8 cellular contexts compared by ENCODE assay signal in the genomic region with DNA sequence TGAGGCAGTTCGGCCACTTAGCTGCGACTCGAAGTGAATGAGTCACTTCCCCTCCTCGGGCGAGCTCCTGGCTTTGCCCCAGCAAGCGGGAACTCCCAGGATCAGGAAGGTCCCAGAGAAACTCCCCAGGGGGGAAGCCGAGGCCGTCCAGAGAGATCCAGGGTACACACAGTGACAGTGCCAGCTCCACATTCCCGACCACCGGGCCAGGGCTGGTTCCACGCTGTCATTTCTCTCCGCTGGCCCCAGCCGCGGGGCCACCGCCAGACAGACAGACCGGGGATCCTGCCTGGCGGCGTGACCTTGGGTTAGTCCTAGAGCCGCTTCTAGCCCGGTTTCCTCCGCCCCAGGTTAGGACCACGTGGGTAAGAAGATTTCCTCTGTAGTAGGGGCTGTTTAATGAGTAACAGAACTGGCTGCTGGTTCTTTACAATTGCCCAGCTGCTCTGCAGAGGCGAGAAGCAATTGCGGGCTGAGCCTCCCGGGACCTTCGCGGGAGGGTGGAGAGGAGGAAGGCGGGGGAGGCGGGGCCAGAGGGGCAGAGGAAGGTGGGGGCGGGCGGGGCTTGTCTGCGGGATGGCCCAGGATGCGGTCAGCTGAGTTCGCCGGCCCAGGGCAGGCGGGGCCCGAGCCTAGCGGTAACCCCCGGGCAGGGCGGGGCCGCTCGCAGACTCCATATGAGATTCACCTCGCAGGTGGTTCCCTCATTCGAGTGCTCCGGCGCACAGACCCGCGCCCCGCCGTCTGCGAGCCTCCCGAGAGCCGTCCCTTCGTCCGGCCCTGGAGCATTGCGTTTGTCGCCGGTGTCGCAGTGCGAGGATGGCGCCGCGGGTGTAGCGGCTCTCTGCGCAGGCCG. TPM values are rescaled to one million over a fixed set of nuclear protein-coding genes. Genes with fewer than 3 reads are reported as not detected.
A peak's percentile ranks its signal among the peaks of the same experiment; 100 is the strongest.
DNase-seq lines count a peak whose midpoint lies in the region; ATAC-seq and TF ChIP-seq lines count a peak whose summit lies in the region.

TSS of gene UPP1 (plus strand) at position 707 of the 856 bp plus-strand sequence. CDS start 5,519 bp downstream, outside the sequence.

- H3K9me3 ChIP-seq in neuron (ENCODE audit: low read length) (no peaks in the 10 kb centered on the region), subcutaneous abdominal adipose tissue (ENCODE audit: control insufficient read depth in 5 of 5, low read length in 5 of 5) (no peaks in the 10 kb centered on the region)

- H3K27me3 ChIP-seq in neuron (ENCODE audit: insufficient read depth, low read length), result no peaks in the 10 kb centered on the region
- no peaks in the 10 kb centered on the region for H3K27me3 ChIP-seq in subcutaneous abdominal adipose tissue (ENCODE audit: control insufficient read depth in 5 of 5, insufficient read depth in 4 of 5, low read length in 5 of 5)

- H3K27me3 Mint-ChIP-seq in IgD-negative memory B cell, result no peaks in the 10 kb centered on the region

- peak within 1 kb of the TSS; percentile 92 for H3K27ac ChIP-seq in subcutaneous abdominal adipose tissue (ENCODE audit: low read depth, low read length)

- H3K4me3 Mint-ChIP-seq in IgD-negative memory B cell, result peak within 1 kb of the TSS; percentile 85 to 98 (median 92)

- peak within 1 kb of the TSS; percentile 73 to 93 (median 85) for H3K9ac ChIP-seq in subcutaneous abdominal adipose tissue (ENCODE audit: low read length in 5 of 5)

- peak; percentile 52 for ATAC-seq in GM21576 (IDR thresholded peaks at IDR 0.05; ENCODE audit: unreplicated experiment)

- TF ChIP-seq CTCF in foreskin fibroblast (IDR thresholded peaks at IDR 0.05; ENCODE audit: low read depth, low read length), result no peak

- H3K36me3 Mint-ChIP-seq in IgD-negative memory B cell, result peaks cover 6% of the 10 kb centered on the region

- H3K4me1 ChIP-seq in neuron (ENCODE audit: insufficient read depth, low read length) (peaks cover 34% of the 10 kb centered on the region), subcutaneous abdominal adipose tissue (ENCODE audit: control insufficient read depth in 5 of 5, insufficient read depth in 5 of 5, low read length in 5 of 5) (peaks cover 8 to 64% (median 41%) of the 10 kb centered on the region in 5 donors)

- peak within 1 kb of the TSS; percentile 78 to 81 for H3K4me3 ChIP-seq in foreskin fibroblast (ENCODE audit: low read depth in 1 of 2, low read length in 2 of 2)
- H3K4me3 ChIP-seq in neuron (ENCODE audit: low read length), result peak within 1 kb of the TSS; percentile 87
- peak within 1 kb of the TSS; percentile 71 to 91 (median 80) for H3K4me3 ChIP-seq in subcutaneous abdominal adipose tissue (ENCODE audit: low read depth in 1 of 5, low read length in 5 of 5)

- DNase-seq in DMS53 treated with DMSO at 0.1 percent for 48 hours (lab: John Stamatoyannopoulos, UW; ENCODE audit: unreplicated experiment) (peak; percentile 96), SIG-M5 treated with dmso at 0.1 percent for 504 hours (lab: John Stamatoyannopoulos, UW; ENCODE audit: unreplicated experiment) (peak; percentile 91), activated gamma-delta T cell treated with Interleukin-2 at 50 U/mL for 16 hours (peak; percentile 94), foreskin fibroblast (peak; percentile 95 to 97)

- H3K27ac Mint-ChIP-seq in IgD-negative memory B cell, result peak within 1 kb of the TSS; percentile 64 to 96 (median 91)

- H3K4me1 Mint-ChIP-seq in IgD-negative memory B cell, result peaks cover 28 to 37% (median 30%) of the 10 kb centered on the region in 3 donors

- no peaks in the 10 kb centered on the region for H3K9me3 Mint-ChIP-seq in IgD-negative memory B cell

- H3K36me3 ChIP-seq in neuron (ENCODE audit: insufficient read depth, low read length), result peaks cover 16% of the 10 kb centered on the region
- peaks cover 0 to 26% (median 14%) of the 10 kb centered on the region in 5 donors for H3K36me3 ChIP-seq in subcutaneous abdominal adipose tissue (ENCODE audit: control insufficient read depth in 5 of 5, insufficient read depth in 5 of 5, low read length in 5 of 5)

- H2AFZ ChIP-seq in neuron (ENCODE audit: low read depth, low read length), result peak within 1 kb of the TSS; percentile 96

RNA-seq across cellular contexts. Expression of gene UPP1, which starts in this region (rescaled TPM):
- 6.2 TPM for polyA plus RNA-seq in IgD-negative memory B cell

Comparison
In these comparisons a context has a peak if more than half of its experiments do, and no peak if none do; other contexts are left out.
1. Peak in every context shown above with its lines: DNase-seq, ATAC-seq, H3K4me3 ChIP-seq and H3K27ac ChIP-seq.